In genomic region chr14:55404170-55404569, GRCh38 we compare ENCODE assay signal across 1 cellular context.
TF ChIP-seq lines count a peak whose summit lies in the region.

No MANE protein-coding gene starts in this region.

TF ChIP-seq in HepG2, 621 proteins besides CTCF, POLR2A, EP300 and RAD21:
- TF ChIP-seq ZNF580 (CRISPR knock-in tag; IDR thresholded peaks at IDR 0.05; ENCODE audit: borderline replicate concordance, low read depth), result no peak
- TF ChIP-seq ZBTB34 (CRISPR knock-in tag; IDR thresholded peaks at IDR 0.05), result no peak
- TF ChIP-seq TSC22D2 (CRISPR knock-in tag; IDR thresholded peaks at IDR 0.05; ENCODE audit: borderline replicate concordance), result no peak
- no peak for TF ChIP-seq ZZZ3 (CRISPR knock-in tag; IDR thresholded peaks at IDR 0.05; ENCODE audit: borderline replicate concordance)
- no peak for TF ChIP-seq ELF1 (CRISPR knock-in tag; IDR thresholded peaks at IDR 0.05)
- no peak for TF ChIP-seq ZNF546 (CRISPR knock-in tag; conservative IDR thresholded peaks at IDR 0.05)
- TF ChIP-seq BATF2 (CRISPR knock-in tag; IDR thresholded peaks at IDR 0.05), result no peak
- TF ChIP-seq MTA1 (CRISPR knock-in tag; IDR thresholded peaks at IDR 0.05; ENCODE audit: borderline replicate concordance), result no peak
- no peak for TF ChIP-seq ZMYM3 (CRISPR knock-in tag; IDR thresholded peaks at IDR 0.05)
- no peak for TF ChIP-seq ZNF101 (CRISPR knock-in tag; IDR thresholded peaks at IDR 0.05; ENCODE audit: borderline replicate concordance, low read depth)
- no peak for TF ChIP-seq TP53 (CRISPR knock-in tag; conservative IDR thresholded peaks at IDR 0.05)
- TF ChIP-seq ZIK1 (CRISPR knock-in tag; IDR thresholded peaks at IDR 0.05; ENCODE audit: borderline replicate concordance, low read depth), result no peak
